32 cellular contexts compared by ENCODE assay signal in the genomic region with DNA sequence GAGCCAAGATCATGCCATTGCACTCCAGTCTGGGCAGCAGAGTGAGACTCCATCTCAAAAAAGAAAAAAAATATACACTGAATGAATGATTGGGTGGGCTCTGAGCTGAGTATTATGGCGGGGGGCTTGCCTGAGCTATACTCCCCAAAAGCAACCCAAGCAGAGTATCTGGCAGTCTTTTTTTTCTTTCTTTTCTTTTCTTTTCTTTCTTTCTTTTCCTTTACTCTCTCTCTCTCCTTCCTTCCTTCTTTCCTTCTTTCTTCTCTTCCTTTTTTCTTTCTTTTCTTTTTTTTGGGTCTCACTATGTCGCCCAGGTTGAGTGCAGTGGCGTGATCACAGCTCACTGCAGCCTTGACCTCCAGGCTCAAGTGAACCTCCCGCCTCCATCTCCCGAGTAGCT. TPM values are rescaled to one million over a fixed set of nuclear protein-coding genes. Genes with fewer than 3 reads are reported as not detected.
"Had no signal": no experiment of that assay in that cellular context is flagged by ENCODE, and none has a peak within 500 bp of the region (broad histone marks: within the 10 kb centered on the region; RNA-seq: fewer than 3 reads in every experiment).

No MANE protein-coding gene starts in this region.

- H3K27me3 ChIP-seq: adrenal gland, body of pancreas, brain microvascular endothelial cell, breast epithelium had no signal

- ATAC-seq: activated CD8-positive, alpha-beta T cell treated with anti-CD3 and anti-CD28 coated beads for 36 hours; activated T-cell treated with anti-CD3 and anti-CD28 coated beads, Interleukin-2, amount 50 U/mL, for 4 hours; activated T-cell treated with anti-CD3 and anti-CD28 coated beads, Interleukin-2, amount 50 U/mL, for 72 hours; activated T-helper 17 cell treated with anti-CD3 and anti-CD28 coated beads, Interleukin-2, amount 50 U/mL, for 72 hours; body of pancreas had no signal

- H3K27ac Mint-ChIP-seq: activated B cell treated with CpG ODN at 0.5 μM for 24 hours; activated CD4-positive, alpha-beta memory T cell treated with anti-CD3 and anti-CD28 coated beads for 36 hours; activated CD4-positive, alpha-beta T cell treated with anti-CD3 and anti-CD28 coated beads, Interleukin-2, amount 10 ng/mL, durations not matched to agents 24 days and 14 days; activated CD8-positive, alpha-beta T cell treated with anti-CD3 and anti-CD28 coated beads for 36 hours; activated naive CD4-positive, alpha-beta T cell treated with anti-CD3 and anti-CD28 coated beads for 36 hours; activated naive CD8-positive, alpha-beta T cell treated with anti-CD3 and anti-CD28 coated beads for 36 hours; activated T-cell treated with anti-CD3 and anti-CD28 coated beads, Interleukin-2, amount 50 U/mL, for 72 hours; activated T-helper 1 cell treated with anti-CD3 and anti-CD28 coated beads, Interleukin-12 subunit alpha, Interleukin-12 subunit beta, Interleukin-2, Interleukin-4 antibody, amounts not matched to agents 30 ng/mL and 10 ng/mL and 1 ng/mL, durations not matched to agents 14 hours and 24 hours and 36 hours; activated T-helper 17 cell treated with anti-CD3 and anti-CD28 coated beads, Interleukin-2, amount 50 U/mL, for 72 hours; T-helper 2 cell treated with Interferon-gamma antibody and Interleukin-4, amounts not matched to agents 5 μg/mL and 100 μg/mL, for 36 hours had no signal

- H3K4me3 ChIP-seq: adrenal gland, body of pancreas, breast epithelium had no signal

- H3K4me1 ChIP-seq: adrenal gland, body of pancreas, breast epithelium had no signal

- H3K4me3 Mint-ChIP-seq: activated B cell treated with CpG ODN at 0.5 μM for 24 hours; activated CD4-positive, alpha-beta memory T cell treated with anti-CD3 and anti-CD28 coated beads for 36 hours; activated CD4-positive, alpha-beta T cell treated with anti-CD3 and anti-CD28 coated beads, Interleukin-2, amount 10 ng/mL, durations not matched to agents 24 days and 14 days; activated CD8-positive, alpha-beta T cell treated with anti-CD3 and anti-CD28 coated beads for 36 hours; activated naive CD4-positive, alpha-beta T cell treated with anti-CD3 and anti-CD28 coated beads for 36 hours; activated naive CD8-positive, alpha-beta T cell treated with anti-CD3 and anti-CD28 coated beads for 36 hours; activated T-cell treated with anti-CD3 and anti-CD28 coated beads, Interleukin-2, amount 50 U/mL, for 4 hours; activated T-cell treated with anti-CD3 and anti-CD28 coated beads, Interleukin-2, amount 50 U/mL, for 72 hours; activated T-helper 1 cell treated with anti-CD3 and anti-CD28 coated beads, Interleukin-12 subunit alpha, Interleukin-12 subunit beta, Interleukin-2, Interleukin-4 antibody, amounts not matched to agents 30 ng/mL and 10 ng/mL and 1 ng/mL, durations not matched to agents 14 hours and 24 hours and 36 hours; activated T-helper 17 cell treated with anti-CD3 and anti-CD28 coated beads, Interleukin-2, amount 50 U/mL, for 72 hours; T-helper 2 cell treated with Interferon-gamma antibody and Interleukin-4, amounts not matched to agents 5 μg/mL and 100 μg/mL, for 36 hours had no signal

- H3K36me3 Mint-ChIP-seq: activated CD4-positive, alpha-beta memory T cell treated with anti-CD3 and anti-CD28 coated beads for 36 hours had no signal

- H3K9me3 Mint-ChIP-seq: activated B cell treated with CpG ODN at 0.5 μM for 24 hours; activated CD4-positive, alpha-beta memory T cell treated with anti-CD3 and anti-CD28 coated beads for 36 hours; activated CD4-positive, alpha-beta T cell treated with anti-CD3 and anti-CD28 coated beads, Interleukin-2, amount 10 ng/mL, durations not matched to agents 24 days and 14 days; activated CD8-positive, alpha-beta T cell treated with anti-CD3 and anti-CD28 coated beads for 36 hours; activated naive CD4-positive, alpha-beta T cell treated with anti-CD3 and anti-CD28 coated beads for 36 hours; activated naive CD8-positive, alpha-beta T cell treated with anti-CD3 and anti-CD28 coated beads for 36 hours; activated T-cell treated with anti-CD3 and anti-CD28 coated beads, Interleukin-2, amount 50 U/mL, for 4 hours; activated T-cell treated with anti-CD3 and anti-CD28 coated beads, Interleukin-2, amount 50 U/mL, for 72 hours; activated T-helper 1 cell treated with anti-CD3 and anti-CD28 coated beads, Interleukin-12 subunit alpha, Interleukin-12 subunit beta, Interleukin-2, Interleukin-4 antibody, amounts not matched to agents 30 ng/mL and 10 ng/mL and 1 ng/mL, durations not matched to agents 14 hours and 24 hours and 36 hours; activated T-helper 17 cell treated with anti-CD3 and anti-CD28 coated beads, Interleukin-2, amount 50 U/mL, for 72 hours; T-helper 2 cell treated with Interferon-gamma antibody and Interleukin-4, amounts not matched to agents 5 μg/mL and 100 μg/mL, for 36 hours had no signal

- DNase-seq: activated B cell treated with CpG ODN at 0.5 μM for 24 hours; activated CD4-positive, alpha-beta memory T cell treated with anti-CD3 and anti-CD28 coated beads for 36 hours; activated CD4-positive, alpha-beta T cell treated with anti-CD3 and anti-CD28 coated beads for 4 hours; activated CD4-positive, alpha-beta T cell treated with anti-CD3 and anti-CD28 coated beads, Interleukin-2, amount 10 ng/mL, durations not matched to agents 24 days and 14 days; activated CD4-positive, alpha-beta T cell treated with anti-CD3 and anti-CD28 coated beads, Interleukin-2, amount 50 U/mL, for 1 hour; activated CD4-positive, alpha-beta T cell treated with anti-CD3 and anti-CD28 coated beads, Interleukin-2, amount 50 U/mL, for 4 hours; activated CD4-positive, CD25-positive, alpha-beta regulatory T cell treated with anti-CD3 and anti-CD28 coated beads, Interleukin-2, amount 50 U/mL, for 72 hours; activated CD8-positive, alpha-beta memory T cell treated with anti-CD3 and anti-CD28 coated beads, Interleukin-2, amount 50 U/mL, for 4 hours; activated CD8-positive, alpha-beta T cell treated with anti-CD3 and anti-CD28 coated beads for 36 hours; activated effector memory CD4-positive, alpha-beta T cell treated with anti-CD3 and anti-CD28 coated beads, Interleukin-2, amount 50 U/mL, for 16 hours; activated gamma-delta T cell treated with Interleukin-2 at 50 U/mL for 16 hours; activated naive CD4-positive, alpha-beta T cell; activated naive CD4-positive, alpha-beta T cell treated with anti-CD3 and anti-CD28 coated beads for 36 hours; activated naive CD4-positive, alpha-beta T cell treated with anti-CD3 and anti-CD28 coated beads, Interleukin-2, amount 50 U/mL, for 16 hours; activated naive CD8-positive, alpha-beta T cell treated with anti-CD3 and anti-CD28 coated beads for 36 hours; activated T-cell treated with anti-CD3 and anti-CD28 coated beads for 4 hours; activated T-cell treated with anti-CD3 and anti-CD28 coated beads, Interleukin-2, amount 50 U/mL, for 1 hour; activated T-cell treated with anti-CD3 and anti-CD28 coated beads, Interleukin-2, amount 50 U/mL, for 4 hours; activated T-cell treated with anti-CD3 and anti-CD28 coated beads, Interleukin-2, amount 50 U/mL, for 72 hours; adrenal gland; amniotic stem cell; aorta; body of pancreas; brain microvascular endothelial cell; central memory CD4-positive, alpha-beta T cell; T-helper 2 cell; T-helper 9 cell had no signal

- H3K4me1 Mint-ChIP-seq: activated naive CD8-positive, alpha-beta T cell treated with anti-CD3 and anti-CD28 coated beads for 36 hours had no signal

- H3K9me3 ChIP-seq: adrenal gland, body of pancreas, breast epithelium had no signal

- H3K27ac ChIP-seq: adrenal gland, body of pancreas, brain microvascular endothelial cell, breast epithelium, VCaP had no signal

- H3K36me3 ChIP-seq: brain microvascular endothelial cell, breast epithelium had no signal

- H3K27me3 Mint-ChIP-seq: activated B cell treated with CpG ODN at 0.5 μM for 24 hours; activated CD4-positive, alpha-beta memory T cell treated with anti-CD3 and anti-CD28 coated beads for 36 hours; activated CD8-positive, alpha-beta T cell treated with anti-CD3 and anti-CD28 coated beads for 36 hours; activated naive CD8-positive, alpha-beta T cell treated with anti-CD3 and anti-CD28 coated beads for 36 hours; activated T-helper 17 cell treated with anti-CD3 and anti-CD28 coated beads, Interleukin-2, amount 50 U/mL, for 72 hours had no signal

RNA-seq across cellular contexts. Expression of a gene that starts 27.7 kb away (rescaled TPM):
- total RNA-seq: activated CD4-positive, alpha-beta memory T cell treated with anti-CD3 and anti-CD28 coated beads for 36 hours; activated naive CD4-positive, alpha-beta T cell treated with anti-CD3 and anti-CD28 coated beads for 36 hours had no signal
